ENCODE assay signal across 15 cellular contexts in the genomic region with DNA sequence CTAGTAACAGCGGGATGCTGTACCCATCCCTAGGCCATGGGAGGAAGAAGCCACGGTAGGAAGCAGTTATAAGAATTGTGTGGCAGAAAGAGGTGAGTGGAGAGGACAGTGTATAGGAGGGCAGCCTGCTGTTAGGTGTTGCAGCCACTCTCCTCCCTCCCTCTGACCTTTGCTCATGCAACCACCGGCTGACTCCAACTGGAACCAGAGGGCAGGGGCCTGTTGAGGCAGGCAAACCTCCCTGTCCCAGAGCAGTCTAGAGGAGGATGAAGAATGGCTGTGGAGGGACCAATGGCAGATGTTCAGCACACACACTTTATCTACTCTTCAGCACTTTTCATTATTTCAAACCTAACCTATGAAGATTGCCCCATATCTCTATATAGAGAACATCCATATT. TPM values are rescaled to one million over a fixed set of nuclear protein-coding genes. Genes with fewer than 3 reads are reported as not detected.
A peak's percentile ranks its signal among the peaks of the same experiment; 100 is the strongest.
DNase-seq lines count a peak whose midpoint lies in the region; ATAC-seq, FAIRE-seq and TF ChIP-seq lines count a peak whose summit lies in the region.
"Had no signal": no experiment of that assay in that cellular context is flagged by ENCODE, and none has a peak within 500 bp of the region (broad histone marks: within the 10 kb centered on the region; RNA-seq: fewer than 3 reads in every experiment).

No MANE protein-coding gene starts in this region.

- peaks cover 11% of the 10 kb centered on the region for H3K36me3 Mint-ChIP-seq in natural killer cell

- no peaks in the 10 kb centered on the region for H3K9me1 ChIP-seq in K562 (ENCODE audit: control insufficient read depth, insufficient read depth, low read length)

- H3K27me3 Mint-ChIP-seq in natural killer cell (ENCODE audit: low read depth in 2 of 2): no peaks in the 10 kb centered on the region

- H3F3A ChIP-seq in SK-N-SH (replicated peaks; ENCODE audit: insufficient read depth): peaks cover 4% of the 10 kb centered on the region
- peaks cover 4% of the 10 kb centered on the region for H3F3A ChIP-seq in MM.1S (ENCODE audit: insufficient read depth, low read length)

- no peaks in the 10 kb centered on the region for H4K20me1 ChIP-seq in SK-N-SH (ENCODE audit: insufficient read depth)
- H4K20me1 ChIP-seq in MM.1S (ENCODE audit: insufficient read depth, low read length): no peaks in the 10 kb centered on the region
- no peaks in the 10 kb centered on the region; the same call in 1 of the 2 replicates for H4K20me1 ChIP-seq in K562 (replicated peaks; ENCODE audit: control insufficient read depth, insufficient read depth, low read length)

- in situ Hi-C loops in K562 (cut with MboI): no loop called here

- H3K4me3 ChIP-seq in SK-N-SH (ENCODE audit: low read depth in 2 of 2, low read length in 1 of 2): no peak overlapping the region
- no peak overlapping the region for H3K4me3 ChIP-seq in MM.1S (ENCODE audit: low read length)
- H3K4me3 ChIP-seq in K562: no peak overlapping the region
- no peak overlapping the region for H3K4me3 ChIP-seq in SJCRH30
- H3K4me3 ChIP-seq: thoracic aorta had no signal

- H3K79me2 ChIP-seq in SK-N-SH (ENCODE audit: insufficient read depth): peaks cover 56% of the 10 kb centered on the region
- peaks cover 64% of the 10 kb centered on the region for H3K79me2 ChIP-seq in MM.1S (ENCODE audit: low read length)
- peaks cover 57% of the 10 kb centered on the region for H3K79me2 ChIP-seq in K562 (ENCODE audit: control insufficient read depth, insufficient read depth, low read length)

- TF ChIP-seq EP300 in SK-N-SH (IDR thresholded peaks at IDR 0.05; ENCODE audit: borderline replicate concordance in 1 of 2, low read depth in 1 of 2, low read length in 1 of 2): no peak
- TF ChIP-seq EP300 in K562 (IDR thresholded peaks at IDR 0.05; ENCODE audit: low read length): no peak

- DNase-seq in SK-N-SH: no peak
- no peak for DNase-seq in MM.1S
- DNase-seq in K562 (ENCODE audit: extremely low read depth in 1 of 4, low spot score in 3 of 4): no peak
- DNase-seq in natural killer cell: no peak
- DNase-seq in SJCRH30: no peak
- DNase-seq in amniotic stem cell (lab: John Stamatoyannopoulos, UW): no peak
- DNase-seq in NCI-H2029 treated with DMSO at 0.1 percent for 48 hours (lab: John Stamatoyannopoulos, UW): no peak
- DNase-seq: brain microvascular endothelial cell, NCI-H1417 treated with DMSO at 0.1 percent for 48 hours, NCI-H510A treated with DMSO at 0.1 percent for 48 hours had no signal

- BruUV-seq in K562 (replicated peaks; lab: Mats Ljungman, UMichigan): no TSS peak

- peaks cover 35 to 45% of the 10 kb centered on the region in 2 experiments for H3K36me3 ChIP-seq in SK-N-SH (replicated peaks in 1 of 2; ENCODE audit: control insufficient read depth in 1 of 2, insufficient read depth in 2 of 2, low read length in 1 of 2)
- peaks cover 5% of the 10 kb centered on the region for H3K36me3 ChIP-seq in MM.1S (replicated peaks; ENCODE audit: insufficient read depth, low read length)
- H3K36me3 ChIP-seq in K562 (ENCODE audit: control insufficient read depth, insufficient read depth, low read length): peaks cover 60% of the 10 kb centered on the region
- H3K36me3 ChIP-seq in SJCRH30: peaks cover 9% of the 10 kb centered on the region; the same call in 1 of the 2 replicates

- H3K4me1 Mint-ChIP-seq in natural killer cell: peaks cover 55 to 56% of the 10 kb centered on the region in 2 donors

- H3K9me3 Mint-ChIP-seq in natural killer cell: no peaks in the 10 kb centered on the region

- no peaks in the 10 kb centered on the region for H3K27me3 ChIP-seq in SK-N-SH (ENCODE audit: insufficient read depth)
- H3K27me3 ChIP-seq in MM.1S (replicated peaks; ENCODE audit: insufficient read depth, low read length): no peaks in the 10 kb centered on the region
- no peaks in the 10 kb centered on the region for H3K27me3 ChIP-seq in K562 (ENCODE audit: control insufficient read depth in 2 of 2, insufficient read depth in 2 of 2, low read length in 2 of 2)
- no peaks in the 10 kb centered on the region for H3K27me3 ChIP-seq in SJCRH30
- H3K27me3 ChIP-seq: brain microvascular endothelial cell had no signal

- POLR2A ChIA-PET in SK-N-SH (lab: Yijun Ruan, JAX): no interaction called here
- POLR2A ChIA-PET in K562 (lab: Yijun Ruan, JAX): no interaction called here

- ATAC-seq in SK-N-SH treated with all-trans-retinoic acid at 6 μM for 48 hours (no peak), K562 (no peak), natural killer cell (no peak)

- TF ChIP-seq POLR2A in K562 (conservative IDR thresholded peaks at IDR 0.05): no peak

- CTCF ChIA-PET in SK-N-SH (lab: Yijun Ruan, JAX): interaction anchor here (1.2 to 2.7 kb wide), 2 partner anchors 25 to 29 kb away, joined by 4 to 10 read pairs; a partner anchor contains a TSS
- CTCF ChIA-PET in K562 (lab: Yijun Ruan, JAX; ENCODE audit: low intra/inter-chr PET ratio): no interaction called here

- TF ChIP-seq RAD21 in SK-N-SH (IDR thresholded peaks at IDR 0.05; ENCODE audit: low read length) (no peak), K562 (CRISPR knock-in tag; conservative IDR thresholded peaks at IDR 0.05 in 1 of 2, IDR thresholded peaks at IDR 0.05 in 1 of 2) (no peak)

- no peaks in the 10 kb centered on the region for H3K9me2 ChIP-seq in SK-N-SH
- no peaks in the 10 kb centered on the region for H3K9me2 ChIP-seq in MM.1S (replicated peaks; ENCODE audit: insufficient read depth, low read length)

- FAIRE-seq in K562 (lab: Jason Lieb, UNC): no peak
- FAIRE-seq: keratinocyte had no signal

- TF ChIP-seq CTCF in SK-N-SH (IDR thresholded peaks at IDR 0.05) (no peak), MM.1S (IDR thresholded peaks at IDR 0.05; ENCODE audit: low read length) (no peak), K562 (IDR thresholded peaks at IDR 0.05 in 2 of 3, conservative IDR thresholded peaks at IDR 0.05 in 1 of 3; ENCODE audit: insufficient read depth in 2 of 3, low read depth in 1 of 3, low read length in 3 of 3) (no peak), natural killer cell (IDR thresholded peaks at IDR 0.05) (no peak)

- H3K4me1 ChIP-seq in SK-N-SH (ENCODE audit: control insufficient read depth in 1 of 2, insufficient read depth in 2 of 2, low read depth in 1 of 2, low read length in 1 of 2) (peaks cover 9 to 19% of the 10 kb centered on the region in 2 experiments; a peak in 3 of 4 replicates), MM.1S (ENCODE audit: low read length) (peaks cover 13% of the 10 kb centered on the region), K562 (replicated peaks in 1 of 2; ENCODE audit: control insufficient read depth in 2 of 2, insufficient read depth in 2 of 2, low read length in 2 of 2) (peaks cover 4 to 8% of the 10 kb centered on the region in 2 experiments; a peak in 1 of 5 replicates), SJCRH30 (0 out of 2 replicates have a peak, but pooled peaks cover 3% of the 10 kb centered on the region)

- H3K27ac ChIP-seq in SK-N-SH (ENCODE audit: low read depth in 2 of 2, low read length in 1 of 2) (no peak overlapping the region), MM.1S (ENCODE audit: low read length) (no peak overlapping the region), K562 (ENCODE audit: extremely low read depth, low read depth, low read length) (no peak overlapping the region), SJCRH30 (no peak overlapping the region)
- H3K27ac ChIP-seq: 22Rv1, brain microvascular endothelial cell, skin epidermis, thoracic aorta had no signal

- peak overlapping the region; percentile 54 to 96 for H3K27ac Mint-ChIP-seq in natural killer cell

- H3K9ac ChIP-seq in SK-N-SH (no peak overlapping the region), MM.1S (ENCODE audit: low read length) (no peak overlapping the region), K562 (ENCODE audit: insufficient read depth in 1 of 2, low read depth in 2 of 2, low read length in 2 of 2) (peak overlapping the region in 1 of 2 experiments; percentile 31; a peak in 1 of 4 replicates)

- H3K4me2 ChIP-seq in SK-N-SH: no peak overlapping the region
- peak overlapping the region; percentile 9; the same call in 1 of the 2 replicates for H3K4me2 ChIP-seq in MM.1S (ENCODE audit: low read depth, low read length)
- peak overlapping the region; percentile 35 for H3K4me2 ChIP-seq in K562 (ENCODE audit: insufficient read depth, low read length)

- intact Hi-C loops in K562 (cut with micrococcal nuclease): no loop called here
- intact Hi-C loops in natural killer cell (cut with micrococcal nuclease): loop anchor here (10.0 kb wide), 1 partner anchor 574 kb away; no protein-coding TSS in a partner anchor

- 75% methylated on average over 3 of the region's 3 CpGs for WGBS in SK-N-SH (ENCODE audit: low lambda C conversion rate)
- WGBS in K562 (ENCODE audit: insufficient coverage, low coverage, missing lambda C conversion rate): 74% methylated on average over 3 of the region's 3 CpGs

- H3K9me3 ChIP-seq in SK-N-SH (no peaks in the 10 kb centered on the region), MM.1S (replicated peaks; ENCODE audit: insufficient read depth, low read length) (no peaks in the 10 kb centered on the region), K562 (replicated peaks; ENCODE audit: control insufficient read depth, insufficient read depth, low read depth, low read length) (no peaks in the 10 kb centered on the region), SJCRH30 (replicated peaks) (no peaks in the 10 kb centered on the region)
- H3K9me3 ChIP-seq: thoracic aorta had no signal

- no peak overlapping the region for H2AFZ ChIP-seq in SK-N-SH (ENCODE audit: low read depth)
- no peak overlapping the region for H2AFZ ChIP-seq in MM.1S (ENCODE audit: low read length)
- no peak overlapping the region for H2AFZ ChIP-seq in K562 (ENCODE audit: low read depth, low read length)

- H3K4me3 Mint-ChIP-seq in natural killer cell: peak overlapping the region; percentile 77

RNA-seq across cellular contexts. Expression of a gene that starts 2.2 kb away (rescaled TPM):
- polyA plus RNA-seq in SK-N-SH (2012; rRNA removed) (8.9 and 12.7 TPM in 2 replicates), K562 (2011; rRNA removed) (25.7 and 38.0 TPM in 2 replicates), K562 (2014; fragmentation: Illumina TruSeq; extraction: Trizol) (20.0 and 23.3 TPM in 2 replicates), K562 (2014; fragmentation: Nextera tagmentation; extraction: Ambion mirVana) (10 to 100 TPM; 22.3 to 26.9 TPM), K562 (2014; rRNA removed) (19.9 and 21.9 TPM in 2 replicates)
- 11.9 and 13.3 TPM in 2 replicates for polyA plus RNA-seq in SK-N-SH (2012; cell fraction: cytosol; rRNA removed)
- 7.1 and 11.7 TPM in 2 replicates for polyA plus RNA-seq in SK-N-SH (2012; cell fraction: nucleus; rRNA removed)
- 23.5 and 42.9 TPM in 2 replicates for total RNA-seq in K562 (2011; cell fraction: chromatin; rRNA removed; ENCODE audit: low replicate concordance)
- total RNA-seq in K562 (2011; cell fraction: nucleolus; rRNA removed): 14.0 and 14.7 TPM in 2 replicates
- 18.0 and 21.7 TPM in 2 replicates for total RNA-seq in K562 (2011; cell fraction: nucleoplasm; rRNA removed)
- total RNA-seq in K562 (2014; rRNA removed) (11.9 and 14.6 TPM in 2 replicates), K562 (2014; rRNA removed; fragmentation: Illumina TruSeq; extraction: Trizol) (22.9 and 24.0 TPM in 2 replicates), K562 (2015; rRNA removed; fragmentation: Illumina TruSeq; extraction: Trizol) (14.4 and 15.9 TPM in 2 replicates), K562 (2021) (19.9 and 21.5 TPM in 2 replicates), natural killer cell (10 to 100 TPM; 12.1 to 13.8 (median 13.6) TPM)
- 15.0 and 22.2 TPM in 2 replicates for polyA plus RNA-seq in K562 (2011; cell fraction: cytosol; rRNA removed)
- polyA plus RNA-seq in K562 (2011; cell fraction: nucleus; rRNA removed): 11.2 and 12.1 TPM in 2 replicates
- 12.0 and 15.4 TPM in 2 replicates for polyA plus RNA-seq in K562 (2012)
- polyA minus RNA-seq in K562 (2011; rRNA and poly(A)+ RNA removed): 20.4 and 23.6 TPM in 2 replicates
- polyA minus RNA-seq in K562 (2011; cell fraction: cytosol; rRNA and poly(A)+ RNA removed): 8.6 and 12.0 TPM in 2 replicates
- polyA minus RNA-seq in K562 (2011; cell fraction: nucleus; rRNA and poly(A)+ RNA removed): 8.8 and 17.0 TPM in 2 replicates
- 12.7 and 13.1 TPM in 2 replicates for total RNA-seq in SJCRH30 (2014; rRNA removed; shearing (Covaris generic))

RNA-seq across cellular contexts. Expression of a gene that starts 2.4 kb away (rescaled TPM):
- polyA plus RNA-seq in SK-N-SH (2012; rRNA removed) (60.2 and 75.0 TPM in 2 replicates), K562 (2011; rRNA removed) (31.2 and 45.2 TPM in 2 replicates), K562 (2014; fragmentation: Illumina TruSeq; extraction: Trizol) (40.8 and 45.3 TPM in 2 replicates), K562 (2014; fragmentation: Nextera tagmentation; extraction: Ambion mirVana) (1 to 10 TPM; 2.8 to 4.6 TPM), K562 (2014; rRNA removed) (43.3 and 60.5 TPM in 2 replicates)
- polyA plus RNA-seq in SK-N-SH (2012; cell fraction: cytosol; rRNA removed): 42.4 and 45.6 TPM in 2 replicates
- 182 and 196 TPM in 2 replicates for polyA plus RNA-seq in SK-N-SH (2012; cell fraction: nucleus; rRNA removed)
- total RNA-seq in K562 (2011; cell fraction: chromatin; rRNA removed; ENCODE audit: low replicate concordance): 206 and 282 TPM in 2 replicates
- 127 and 144 TPM in 2 replicates for total RNA-seq in K562 (2011; cell fraction: nucleolus; rRNA removed)
- 116 and 134 TPM in 2 replicates for total RNA-seq in K562 (2011; cell fraction: nucleoplasm; rRNA removed)
- total RNA-seq in K562 (2014; rRNA removed) (60.2 and 63.7 TPM in 2 replicates), K562 (2014; rRNA removed; fragmentation: Illumina TruSeq; extraction: Trizol) (30.1 and 32.8 TPM in 2 replicates), K562 (2015; rRNA removed; fragmentation: Illumina TruSeq; extraction: Trizol) (39.6 and 43.5 TPM in 2 replicates), K562 (2021) (54.8 and 76.8 TPM in 2 replicates), natural killer cell (100 to 1,000 TPM; 120 to 124 (median 120) TPM)
- 38.9 and 39.4 TPM in 2 replicates for polyA plus RNA-seq in K562 (2011; cell fraction: cytosol; rRNA removed)
- polyA plus RNA-seq in K562 (2011; cell fraction: nucleus; rRNA removed): 221 and 229 TPM in 2 replicates
- 53.2 and 74.0 TPM in 2 replicates for polyA plus RNA-seq in K562 (2012)
- 66.8 and 81.1 TPM in 2 replicates for polyA minus RNA-seq in K562 (2011; rRNA and poly(A)+ RNA removed)
- 46.6 and 58.3 TPM in 2 replicates for polyA minus RNA-seq in K562 (2011; cell fraction: cytosol; rRNA and poly(A)+ RNA removed)
- 57.4 and 69.6 TPM in 2 replicates for polyA minus RNA-seq in K562 (2011; cell fraction: nucleus; rRNA and poly(A)+ RNA removed)
- total RNA-seq in SJCRH30 (2014; rRNA removed; shearing (Covaris generic)): 24.7 and 27.4 TPM in 2 replicates

RNA-seq across cellular contexts. Expression of a gene that starts 28.2 kb away (rescaled TPM):
- polyA plus RNA-seq in SK-N-SH (2012; rRNA removed): not detected in 2 replicates
- not detected in 2 replicates for polyA plus RNA-seq in SK-N-SH (2012; cell fraction: cytosol; rRNA removed)
- polyA plus RNA-seq in SK-N-SH (2012; cell fraction: nucleus; rRNA removed): not detected in 2 replicates
- not detected in 2 replicates for total RNA-seq in K562 (2011; cell fraction: chromatin; rRNA removed; ENCODE audit: low replicate concordance)
- not detected in 2 replicates for total RNA-seq in K562 (2011; cell fraction: nucleolus; rRNA removed)
- not detected in 2 replicates for total RNA-seq in K562 (2011; cell fraction: nucleoplasm; rRNA removed)
- total RNA-seq in K562 (2014; rRNA removed): not detected in 2 replicates
- total RNA-seq in K562 (2014; rRNA removed; fragmentation: Illumina TruSeq; extraction: Trizol): not detected in 2 replicates
- not detected in 2 replicates for total RNA-seq in K562 (2015; rRNA removed; fragmentation: Illumina TruSeq; extraction: Trizol)
- not detected in 2 replicates for total RNA-seq in K562 (2021)
- polyA plus RNA-seq in K562 (2011; rRNA removed): not detected in 2 replicates
- 0.25 TPM in 1 of 2 replicates, not detected in the other for polyA plus RNA-seq in K562 (2011; cell fraction: cytosol; rRNA removed)
- not detected in 2 replicates for polyA plus RNA-seq in K562 (2011; cell fraction: nucleus; rRNA removed)
- not detected in 2 replicates for polyA plus RNA-seq in K562 (2012)
- not detected in 2 replicates for polyA plus RNA-seq in K562 (2014; fragmentation: Illumina TruSeq; extraction: Trizol)
- under 1 TPM in 1 of 2 experiments, not detected in 1; 0.07 TPM for polyA plus RNA-seq in K562 (2014; fragmentation: Nextera tagmentation; extraction: Ambion mirVana)
- polyA plus RNA-seq in K562 (2014; rRNA removed): not detected in 2 replicates
- not detected in 2 replicates for polyA minus RNA-seq in K562 (2011; rRNA and poly(A)+ RNA removed)
- not detected in 2 replicates for polyA minus RNA-seq in K562 (2011; cell fraction: cytosol; rRNA and poly(A)+ RNA removed)
- not detected in 2 replicates for polyA minus RNA-seq in K562 (2011; cell fraction: nucleus; rRNA and poly(A)+ RNA removed)
- not detected for total RNA-seq in natural killer cell
- not detected in 2 replicates for total RNA-seq in SJCRH30 (2014; rRNA removed; shearing (Covaris generic))
- polyA plus RNA-seq: keratinocyte had no signal

RNA-seq across cellular contexts. Expression of a gene that starts 36.9 kb away (rescaled TPM):
- polyA plus RNA-seq in SK-N-SH (2012; rRNA removed) (not detected in 2 replicates), K562 (2011; rRNA removed) (not detected in 2 replicates), K562 (2014; fragmentation: Illumina TruSeq; extraction: Trizol) (not detected in 2 replicates), K562 (2014; fragmentation: Nextera tagmentation; extraction: Ambion mirVana) (under 1 TPM in 1 of 2 experiments, not detected in 1; 0.04 TPM), K562 (2014; rRNA removed) (not detected in 2 replicates)
- polyA plus RNA-seq in SK-N-SH (2012; cell fraction: cytosol; rRNA removed): not detected in 2 replicates
- polyA plus RNA-seq in SK-N-SH (2012; cell fraction: nucleus; rRNA removed): not detected in 2 replicates
- not detected in 2 replicates for total RNA-seq in K562 (2011; cell fraction: chromatin; rRNA removed; ENCODE audit: low replicate concordance)
- not detected in 2 replicates for total RNA-seq in K562 (2011; cell fraction: nucleolus; rRNA removed)
- total RNA-seq in K562 (2011; cell fraction: nucleoplasm; rRNA removed): not detected in 2 replicates
- total RNA-seq in K562 (2014; rRNA removed) (not detected in 2 replicates), K562 (2014; rRNA removed; fragmentation: Illumina TruSeq; extraction: Trizol) (not detected in 2 replicates), K562 (2015; rRNA removed; fragmentation: Illumina TruSeq; extraction: Trizol) (not detected in 2 replicates), K562 (2021) (8.0 and 8.7 TPM in 2 replicates), natural killer cell (1 to 10 TPM in 1 of 3 donors, under 1 TPM in 1, not detected in 1; 0.32 to 2.1 TPM)
- polyA plus RNA-seq in K562 (2011; cell fraction: cytosol; rRNA removed): not detected in 2 replicates
- 0.13 TPM in 1 of 2 replicates, not detected in the other for polyA plus RNA-seq in K562 (2011; cell fraction: nucleus; rRNA removed)
- polyA plus RNA-seq in K562 (2012): 0.03 TPM in 1 of 2 replicates, not detected in the other
- not detected in 2 replicates for polyA minus RNA-seq in K562 (2011; rRNA and poly(A)+ RNA removed)
- 6.0 TPM in 1 of 2 replicates, not detected in the other for polyA minus RNA-seq in K562 (2011; cell fraction: cytosol; rRNA and poly(A)+ RNA removed)
- polyA minus RNA-seq in K562 (2011; cell fraction: nucleus; rRNA and poly(A)+ RNA removed): not detected in 2 replicates
- total RNA-seq in SJCRH30 (2014; rRNA removed; shearing (Covaris generic)): not detected in 2 replicates
